1 cellular context compared by ENCODE assay signal in genomic region chr19:49546825-49547565, GRCh38.
TF ChIP-seq lines count a peak whose summit lies in the region.

No MANE protein-coding gene starts in this region.

TF ChIP-seq in HEK293, 187 proteins besides CTCF, POLR2A, EP300 and RAD21 (continued from another document and continues in another):
- TF ChIP-seq, protein P1, sequence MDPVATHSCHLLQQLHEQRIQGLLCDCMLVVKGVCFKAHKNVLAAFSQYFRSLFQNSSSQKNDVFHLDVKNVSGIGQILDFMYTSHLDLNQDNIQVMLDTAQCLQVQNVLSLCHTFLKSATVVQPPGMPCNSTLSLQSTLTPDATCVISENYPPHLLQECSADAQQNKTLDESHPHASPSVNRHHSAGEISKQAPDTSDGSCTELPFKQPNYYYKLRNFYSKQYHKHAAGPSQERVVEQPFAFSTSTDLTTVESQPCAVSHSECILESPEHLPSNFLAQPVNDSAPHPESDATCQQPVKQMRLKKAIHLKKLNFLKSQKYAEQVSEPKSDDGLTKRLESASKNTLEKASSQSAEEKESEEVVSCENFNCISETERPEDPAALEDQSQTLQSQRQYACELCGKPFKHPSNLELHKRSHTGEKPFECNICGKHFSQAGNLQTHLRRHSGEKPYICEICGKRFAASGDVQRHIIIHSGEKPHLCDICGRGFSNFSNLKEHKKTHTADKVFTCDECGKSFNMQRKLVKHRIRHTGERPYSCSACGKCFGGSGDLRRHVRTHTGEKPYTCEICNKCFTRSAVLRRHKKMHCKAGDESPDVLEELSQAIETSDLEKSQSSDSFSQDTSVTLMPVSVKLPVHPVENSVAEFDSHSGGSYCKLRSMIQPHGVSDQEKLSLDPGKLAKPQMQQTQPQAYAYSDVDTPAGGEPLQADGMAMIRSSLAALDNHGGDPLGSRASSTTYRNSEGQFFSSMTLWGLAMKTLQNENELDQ (tag by site-specific recombination; IDR thresholded peaks at IDR 0.05; ENCODE audit: low read depth), result no peak
- no peak for TF ChIP-seq HOXC10 (CRISPR knock-in tag; IDR thresholded peaks at IDR 0.05)
- no peak for TF ChIP-seq ZNF157 (tag by site-specific recombination; IDR thresholded peaks at IDR 0.05)
- no peak for TF ChIP-seq ZNF449 (tag by site-specific recombination; IDR thresholded peaks at IDR 0.05)
- TF ChIP-seq ZNF670 (tag by site-specific recombination; IDR thresholded peaks at IDR 0.05; ENCODE audit: low read depth), result no peak
- TF ChIP-seq ZBTB20 (tag by site-specific recombination; IDR thresholded peaks at IDR 0.05), result peak; percentile 34; the same call in 1 of the 2 replicates
- TF ChIP-seq, protein P2, sequence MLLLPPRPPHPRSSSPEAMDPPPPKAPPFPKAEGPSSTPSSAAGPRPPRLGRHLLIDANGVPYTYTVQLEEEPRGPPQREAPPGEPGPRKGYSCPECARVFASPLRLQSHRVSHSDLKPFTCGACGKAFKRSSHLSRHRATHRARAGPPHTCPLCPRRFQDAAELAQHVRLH (tag by site-specific recombination; IDR thresholded peaks at IDR 0.05), result no peak
- TF ChIP-seq ZNF146 (tag by site-specific recombination; IDR thresholded peaks at IDR 0.05), result no peak
- no peak for TF ChIP-seq SETDB1 (IDR thresholded peaks at IDR 0.05; ENCODE audit: insufficient read length, low read length)
- TF ChIP-seq ZNF600 (tag by site-specific recombination; IDR thresholded peaks at IDR 0.05), result peak; percentile 63
- TF ChIP-seq ZNF48 (tag by site-specific recombination; IDR thresholded peaks at IDR 0.05), result no peak
- TF ChIP-seq, protein P3, sequence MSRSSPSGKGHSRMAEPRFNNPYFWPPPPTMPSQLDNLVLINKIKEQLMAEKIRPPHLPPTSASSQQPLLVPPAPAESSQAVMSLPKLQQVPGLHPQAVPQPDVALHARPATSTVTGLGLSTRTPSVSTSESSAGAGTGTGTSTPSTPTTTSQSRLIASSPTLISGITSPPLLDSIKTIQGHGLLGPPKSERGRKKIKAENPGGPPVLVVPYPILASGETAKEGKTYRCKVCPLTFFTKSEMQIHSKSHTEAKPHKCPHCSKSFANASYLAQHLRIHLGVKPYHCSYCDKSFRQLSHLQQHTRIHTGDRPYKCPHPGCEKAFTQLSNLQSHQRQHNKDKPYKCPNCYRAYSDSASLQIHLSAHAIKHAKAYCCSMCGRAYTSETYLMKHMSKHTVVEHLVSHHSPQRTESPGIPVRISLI (tag by site-specific recombination; IDR thresholded peaks at IDR 0.05), result peak; percentile 75
- no peak for TF ChIP-seq ZNF138 (tag by site-specific recombination; IDR thresholded peaks at IDR 0.05; ENCODE audit: borderline replicate concordance)
- no peak; the same call in 1 of the 2 replicates for TF ChIP-seq KLF7 (tag by site-specific recombination; IDR thresholded peaks at IDR 0.05; ENCODE audit: borderline replicate concordance)
- peak; percentile 95 for TF ChIP-seq ZNF654 (tag by site-specific recombination; IDR thresholded peaks at IDR 0.05; ENCODE audit: low read depth)
- peak; percentile 56; the same call in 1 of the 2 replicates for TF ChIP-seq ZFP69B (tag by site-specific recombination; IDR thresholded peaks at IDR 0.05)
- TF ChIP-seq TCF7L2 (IDR thresholded peaks at IDR 0.05; ENCODE audit: borderline replicate concordance, low read depth, low read length), result no peak
- no peak for TF ChIP-seq ZNF175 (tag by site-specific recombination; IDR thresholded peaks at IDR 0.05)
- no peak for TF ChIP-seq KLF1 (tag by site-specific recombination; IDR thresholded peaks at IDR 0.05)
- TF ChIP-seq REST (tag by site-specific recombination; IDR thresholded peaks at IDR 0.05), result no peak
- TF ChIP-seq, protein P4, sequence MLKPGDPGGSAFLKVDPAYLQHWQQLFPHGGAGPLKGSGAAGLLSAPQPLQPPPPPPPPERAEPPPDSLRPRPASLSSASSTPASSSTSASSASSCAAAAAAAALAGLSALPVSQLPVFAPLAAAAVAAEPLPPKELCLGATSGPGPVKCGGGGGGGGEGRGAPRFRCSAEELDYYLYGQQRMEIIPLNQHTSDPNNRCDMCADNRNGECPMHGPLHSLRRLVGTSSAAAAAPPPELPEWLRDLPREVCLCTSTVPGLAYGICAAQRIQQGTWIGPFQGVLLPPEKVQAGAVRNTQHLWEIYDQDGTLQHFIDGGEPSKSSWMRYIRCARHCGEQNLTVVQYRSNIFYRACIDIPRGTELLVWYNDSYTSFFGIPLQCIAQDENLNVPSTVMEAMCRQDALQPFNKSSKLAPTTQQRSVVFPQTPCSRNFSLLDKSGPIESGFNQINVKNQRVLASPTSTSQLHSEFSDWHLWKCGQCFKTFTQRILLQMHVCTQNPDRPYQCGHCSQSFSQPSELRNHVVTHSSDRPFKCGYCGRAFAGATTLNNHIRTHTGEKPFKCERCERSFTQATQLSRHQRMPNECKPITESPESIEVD (tag by site-specific recombination; IDR thresholded peaks at IDR 0.05), result peak; percentile 95
- peak; percentile 88 for TF ChIP-seq EGR2 (tag by site-specific recombination; IDR thresholded peaks at IDR 0.05; ENCODE audit: low read depth)
- no peak for TF ChIP-seq ZNF510 (tag by site-specific recombination; IDR thresholded peaks at IDR 0.05; ENCODE audit: insufficient replicate concordance)
- no peak for TF ChIP-seq ZNF211 (tag by site-specific recombination; IDR thresholded peaks at IDR 0.05; ENCODE audit: low read depth)
- no peak for TF ChIP-seq ATF2 (tag by site-specific recombination; IDR thresholded peaks at IDR 0.05; ENCODE audit: low read depth)
- TF ChIP-seq RBAK (tag by site-specific recombination; IDR thresholded peaks at IDR 0.05), result no peak
- no peak for TF ChIP-seq REPIN1 (tag by site-specific recombination; IDR thresholded peaks at IDR 0.05; ENCODE audit: low read depth)
- peak; percentile 74 for TF ChIP-seq ZXDB (tag by site-specific recombination; IDR thresholded peaks at IDR 0.05)
- TF ChIP-seq ZNF302 (tag by site-specific recombination; IDR thresholded peaks at IDR 0.05; ENCODE audit: low read depth), result no peak
- TF ChIP-seq ZNF623 (tag by site-specific recombination; IDR thresholded peaks at IDR 0.05), result no peak
- no peak for TF ChIP-seq ZNF837 (tag by site-specific recombination; IDR thresholded peaks at IDR 0.05)
- peak; percentile 72 for TF ChIP-seq SP7 (tag by site-specific recombination; IDR thresholded peaks at IDR 0.05)
- TF ChIP-seq, protein P5, sequence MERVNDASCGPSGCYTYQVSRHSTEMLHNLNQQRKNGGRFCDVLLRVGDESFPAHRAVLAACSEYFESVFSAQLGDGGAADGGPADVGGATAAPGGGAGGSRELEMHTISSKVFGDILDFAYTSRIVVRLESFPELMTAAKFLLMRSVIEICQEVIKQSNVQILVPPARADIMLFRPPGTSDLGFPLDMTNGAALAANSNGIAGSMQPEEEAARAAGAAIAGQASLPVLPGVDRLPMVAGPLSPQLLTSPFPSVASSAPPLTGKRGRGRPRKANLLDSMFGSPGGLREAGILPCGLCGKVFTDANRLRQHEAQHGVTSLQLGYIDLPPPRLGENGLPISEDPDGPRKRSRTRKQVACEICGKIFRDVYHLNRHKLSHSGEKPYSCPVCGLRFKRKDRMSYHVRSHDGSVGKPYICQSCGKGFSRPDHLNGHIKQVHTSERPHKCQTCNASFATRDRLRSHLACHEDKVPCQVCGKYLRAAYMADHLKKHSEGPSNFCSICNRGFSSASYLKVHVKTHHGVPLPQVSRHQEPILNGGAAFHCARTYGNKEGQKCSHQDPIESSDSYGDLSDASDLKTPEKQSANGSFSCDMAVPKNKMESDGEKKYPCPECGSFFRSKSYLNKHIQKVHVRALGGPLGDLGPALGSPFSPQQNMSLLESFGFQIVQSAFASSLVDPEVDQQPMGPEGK (tag by site-specific recombination; IDR thresholded peaks at IDR 0.05), result peak; percentile 46
- TF ChIP-seq, protein P6, sequence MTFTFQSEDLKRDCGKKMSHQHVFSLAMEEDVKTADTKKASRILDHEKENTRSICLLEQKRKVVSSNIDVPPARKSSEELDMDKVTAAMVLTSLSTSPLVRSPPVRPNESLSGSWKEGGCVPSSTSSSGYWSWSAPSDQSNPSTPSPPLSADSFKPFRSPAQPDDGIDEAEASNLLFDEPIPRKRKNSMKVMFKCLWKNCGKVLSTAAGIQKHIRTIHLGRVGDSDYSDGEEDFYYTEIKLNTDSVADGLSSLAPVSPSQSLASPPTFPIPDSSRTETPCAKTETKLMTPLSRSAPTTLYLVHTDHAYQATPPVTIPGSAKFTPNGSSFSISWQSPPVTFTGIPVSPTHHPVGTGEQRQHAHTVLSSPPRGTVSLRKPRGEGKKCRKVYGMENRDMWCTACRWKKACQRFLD (tag by site-specific recombination; IDR thresholded peaks at IDR 0.05), result no peak
- peak; percentile 74 for TF ChIP-seq ZBTB17 (tag by site-specific recombination; IDR thresholded peaks at IDR 0.05)
- TF ChIP-seq KLF8 (tag by site-specific recombination; IDR thresholded peaks at IDR 0.05), result peak; percentile 59
- peak; percentile 79 for TF ChIP-seq ZNF692 (tag by site-specific recombination; IDR thresholded peaks at IDR 0.05)
- TF ChIP-seq ZNF843 (tag by site-specific recombination; IDR thresholded peaks at IDR 0.05), result no peak
- TF ChIP-seq ZNF248 (tag by site-specific recombination; IDR thresholded peaks at IDR 0.05), result no peak
- no peak for TF ChIP-seq YY2 (tag by site-specific recombination; IDR thresholded peaks at IDR 0.05)
- TF ChIP-seq TRIM28 (IDR thresholded peaks at IDR 0.05; ENCODE audit: borderline replicate concordance, low read length), result no peak
- TF ChIP-seq ZNF624 (tag by site-specific recombination; IDR thresholded peaks at IDR 0.05), result no peak
- TF ChIP-seq ZBTB6 (tag by site-specific recombination; IDR thresholded peaks at IDR 0.05), result no peak
- TF ChIP-seq, protein P7, sequence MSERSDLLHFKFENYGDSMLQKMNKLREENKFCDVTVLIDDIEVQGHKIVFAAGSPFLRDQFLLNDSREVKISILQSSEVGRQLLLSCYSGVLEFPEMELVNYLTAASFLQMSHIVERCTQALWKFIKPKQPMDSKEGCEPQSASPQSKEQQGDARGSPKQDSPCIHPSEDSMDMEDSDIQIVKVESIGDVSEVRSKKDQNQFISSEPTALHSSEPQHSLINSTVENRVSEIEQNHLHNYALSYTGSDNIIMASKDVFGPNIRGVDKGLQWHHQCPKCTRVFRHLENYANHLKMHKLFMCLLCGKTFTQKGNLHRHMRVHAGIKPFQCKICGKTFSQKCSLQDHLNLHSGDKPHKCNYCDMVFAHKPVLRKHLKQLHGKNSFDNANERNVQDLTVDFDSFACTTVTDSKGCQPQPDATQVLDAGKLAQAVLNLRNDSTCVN (tag by site-specific recombination; optimal IDR thresholded peaks at IDR 0.05), result no peak
